ENCODE assay signal across 11 cellular contexts in the genomic region with DNA sequence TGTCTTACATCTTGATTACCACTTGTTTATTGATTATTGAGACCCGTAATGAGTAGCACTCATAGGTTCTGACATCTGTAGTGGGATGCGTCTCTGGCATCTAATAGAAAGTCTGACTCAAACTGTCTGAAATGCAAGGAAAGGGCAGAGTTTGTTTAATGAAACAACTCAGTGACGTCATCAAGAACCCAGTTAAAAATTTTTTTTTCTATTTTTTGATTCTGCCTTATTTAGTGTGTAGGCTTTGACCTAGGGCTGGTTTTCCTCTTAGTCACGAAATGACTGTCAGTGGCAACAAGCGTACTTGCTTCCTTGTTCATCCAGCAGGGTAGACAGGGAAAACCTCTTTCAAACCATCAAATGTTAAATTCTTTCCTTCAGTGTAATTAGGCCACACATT. TPM values are rescaled to one million over a fixed set of nuclear protein-coding genes. Genes with fewer than 3 reads are reported as not detected.
A peak's percentile ranks its signal among the peaks of the same experiment; 100 is the strongest.
DNase-seq lines count a peak whose midpoint lies in the region; ATAC-seq and TF ChIP-seq lines count a peak whose summit lies in the region.
"Had no signal": no experiment of that assay in that cellular context is flagged by ENCODE, and none has a peak within 500 bp of the region (broad histone marks: within the 10 kb centered on the region; RNA-seq: fewer than 3 reads in every experiment).

No MANE protein-coding gene starts in this region.

- TF ChIP-seq POLR2A in thyroid gland (IDR thresholded peaks at IDR 0.05), result no peak

- peak overlapping the region; percentile 35; the same call in 1 of the 2 replicates for H3K4me2 ChIP-seq in SK-N-SH

- H4K20me1 ChIP-seq in SK-N-SH (ENCODE audit: insufficient read depth), result no peaks in the 10 kb centered on the region

- TF ChIP-seq EP300 in SK-N-SH (IDR thresholded peaks at IDR 0.05; ENCODE audit: borderline replicate concordance in 1 of 2, low read depth in 1 of 2, low read length in 1 of 2), result no peak

- no peaks in the 10 kb centered on the region; the same call in 1 of the 2 replicates for H3K27me3 ChIP-seq in SK-N-SH (ENCODE audit: insufficient read depth)
- H3K27me3 ChIP-seq in thyroid gland, result no peaks in the 10 kb centered on the region

- H3K79me2 ChIP-seq in SK-N-SH (ENCODE audit: insufficient read depth), result no peaks in the 10 kb centered on the region

- POLR2A ChIA-PET in SK-N-SH (lab: Yijun Ruan, JAX), result no interaction called here

- intact Hi-C loops in thyroid gland (cut with DNase I), result no loop called here

- TF ChIP-seq RAD21 in SK-N-SH (IDR thresholded peaks at IDR 0.05; ENCODE audit: low read length), result no peak

- CTCF ChIA-PET in SK-N-SH (lab: Yijun Ruan, JAX), result interaction anchor here (1.0 kb wide), 1 partner anchor 912 kb away, joined by 3 read pairs; no protein-coding TSS in a partner anchor

- H3K36me3 ChIP-seq in SK-N-SH (replicated peaks in 1 of 2; ENCODE audit: control insufficient read depth in 1 of 2, insufficient read depth in 2 of 2, low read length in 1 of 2) (no peaks in the 10 kb centered on the region), thyroid gland (no peaks in the 10 kb centered on the region)

- 20% methylated on average over 5 of the region's 5 CpGs for WGBS in SK-N-SH (ENCODE audit: low lambda C conversion rate)
- WGBS in thyroid gland, 2 donors, result 77 to 87% methylated on average over 5 of the region's 5 CpGs

- peaks cover 3 to 5% of the 10 kb centered on the region in 2 experiments; a peak in 2 of 4 replicates for H3K4me1 ChIP-seq in SK-N-SH (ENCODE audit: control insufficient read depth in 1 of 2, insufficient read depth in 2 of 2, low read depth in 1 of 2, low read length in 1 of 2)
- H3K4me1 ChIP-seq in thyroid gland, result no peaks in the 10 kb centered on the region

- H2AFZ ChIP-seq in SK-N-SH (ENCODE audit: low read depth), result no peak overlapping the region

- DNase-seq in SK-N-SH (no peak), T1000 (lab: John Stamatoyannopoulos, UW) (peak; percentile 12), fibroblast of mammary gland (ENCODE audit: low read depth) (peak; percentile 88), stromal cell of bone marrow (ENCODE audit: low read depth) (peak; percentile 71), thyroid gland (no peak), DMS79 (lab: John Stamatoyannopoulos, UW) (no peak), mucosa of gallbladder (ENCODE audit: low spot score) (no peak)
- DNase-seq: kidney; NCI-H2171 treated with DMSO at 0.1 percent for 48 hours; stimulated activated CD4-positive, alpha-beta T cell treated with anti-CD3 and anti-CD28 coated beads, Interleukin-15, amount 100 ng/mL, for 24 hours had no signal

- TF ChIP-seq CTCF in SK-N-SH (IDR thresholded peaks at IDR 0.05) (no peak), fibroblast of mammary gland (conservative IDR thresholded peaks at IDR 0.05; ENCODE audit: control insufficient read depth, insufficient read depth, low read depth, low read length) (no peak), thyroid gland (IDR thresholded peaks at IDR 0.05) (no peak)

- H3K9ac ChIP-seq in SK-N-SH, result no peak overlapping the region

- H3K9me2 ChIP-seq in SK-N-SH, result no peaks in the 10 kb centered on the region

- no peaks in the 10 kb centered on the region for H3K9me3 ChIP-seq in SK-N-SH
- H3K9me3 ChIP-seq in thyroid gland, result no peaks in the 10 kb centered on the region

- H3K27ac ChIP-seq in SK-N-SH (ENCODE audit: low read depth in 2 of 2, low read length in 1 of 2) (peak overlapping the region in 1 of 2 experiments; percentile 61; a peak in 2 of 4 replicates), thyroid gland (no peak overlapping the region)

- H3K4me3 ChIP-seq in SK-N-SH (ENCODE audit: low read depth in 2 of 2, low read length in 1 of 2) (no peak overlapping the region), fibroblast of mammary gland (ENCODE audit: control insufficient read depth, low read depth, low read length) (no peak overlapping the region), thyroid gland (replicated peaks in 1 of 3) (no peak overlapping the region)

- peaks cover 10% of the 10 kb centered on the region for H3F3A ChIP-seq in SK-N-SH (replicated peaks; ENCODE audit: insufficient read depth)

- no peak; the same call in 2 of the 3 replicates for ATAC-seq in SK-N-SH treated with all-trans-retinoic acid at 6 μM for 48 hours

TF ChIP-seq in SK-N-SH, 30 proteins besides CTCF, POLR2A, EP300 and RAD21:
- TF ChIP-seq JUND (IDR thresholded peaks at IDR 0.05) (peak; percentile 32), PBX3 (IDR thresholded peaks at IDR 0.05) (peak; percentile 13; the same call in 1 of the 2 replicates), MXI1 (IDR thresholded peaks at IDR 0.05; ENCODE audit: low read depth, low read length) (no peak), FOSL2 (IDR thresholded peaks at IDR 0.05; ENCODE audit: borderline replicate concordance, low read depth) (no peak; the same call in 1 of the 2 replicates), TCF12 (IDR thresholded peaks at IDR 0.05) (peak; percentile 25), TAF1 (IDR thresholded peaks at IDR 0.05; ENCODE audit: borderline replicate concordance, low read depth, low read length) (no peak)

TF ChIP-seq in SK-N-SH treated with all-trans-retinoic acid at 6 μM for 48 hours, 23 proteins besides CTCF, POLR2A, EP300 and RAD21:
- no peak for TF ChIP-seq OSR1 (CRISPR knock-in tag; IDR thresholded peaks at IDR 0.05)
- TF ChIP-seq BACH2 (CRISPR knock-in tag; IDR thresholded peaks at IDR 0.05; ENCODE audit: borderline replicate concordance), result no peak
- TF ChIP-seq ESRRG (CRISPR knock-in tag; IDR thresholded peaks at IDR 0.05), result no peak
- TF ChIP-seq SNAI2 (CRISPR knock-in tag; IDR thresholded peaks at IDR 0.05), result no peak
- TF ChIP-seq TCF4 (CRISPR knock-in tag; IDR thresholded peaks at IDR 0.05; ENCODE audit: borderline replicate concordance), result no peak
- TF ChIP-seq ZNF565 (CRISPR knock-in tag; conservative IDR thresholded peaks at IDR 0.05; ENCODE audit: low read depth), result no peak
- no peak for TF ChIP-seq GLIS3 (CRISPR knock-in tag; IDR thresholded peaks at IDR 0.05)

RNA-seq across cellular contexts. Expression of gene CDKL5, which starts 3.1 kb away (rescaled TPM):
- polyA plus RNA-seq in SK-N-SH (2012; rRNA removed), result 1.3 and 1.9 TPM in 2 replicates
- 1.5 and 1.9 TPM in 2 replicates for polyA plus RNA-seq in SK-N-SH (2012; cell fraction: cytosol; rRNA removed)
- polyA plus RNA-seq in SK-N-SH (2012; cell fraction: nucleus; rRNA removed), result 2.0 and 3.8 TPM in 2 replicates
- total RNA-seq in thyroid gland (10 to 100 TPM in 2 of 4 donors, 1 to 10 TPM in 2; 8.4 to 14.8 (median 10.0) TPM), mucosa of gallbladder (12.1 TPM)

Comparison
In these comparisons a context has a peak if more than half of its experiments do, and no peak if none do; other contexts are left out.
1. DNase-seq: peak in T1000 (single experiment), fibroblast of mammary gland (single experiment) and stromal cell of bone marrow (single experiment); none in SK-N-SH (single experiment), thyroid gland (0 of 2), DMS79 (single experiment) and mucosa of gallbladder (single experiment).